Comparison of ENCODE assay signal across 8 cellular contexts in the genomic region with DNA sequence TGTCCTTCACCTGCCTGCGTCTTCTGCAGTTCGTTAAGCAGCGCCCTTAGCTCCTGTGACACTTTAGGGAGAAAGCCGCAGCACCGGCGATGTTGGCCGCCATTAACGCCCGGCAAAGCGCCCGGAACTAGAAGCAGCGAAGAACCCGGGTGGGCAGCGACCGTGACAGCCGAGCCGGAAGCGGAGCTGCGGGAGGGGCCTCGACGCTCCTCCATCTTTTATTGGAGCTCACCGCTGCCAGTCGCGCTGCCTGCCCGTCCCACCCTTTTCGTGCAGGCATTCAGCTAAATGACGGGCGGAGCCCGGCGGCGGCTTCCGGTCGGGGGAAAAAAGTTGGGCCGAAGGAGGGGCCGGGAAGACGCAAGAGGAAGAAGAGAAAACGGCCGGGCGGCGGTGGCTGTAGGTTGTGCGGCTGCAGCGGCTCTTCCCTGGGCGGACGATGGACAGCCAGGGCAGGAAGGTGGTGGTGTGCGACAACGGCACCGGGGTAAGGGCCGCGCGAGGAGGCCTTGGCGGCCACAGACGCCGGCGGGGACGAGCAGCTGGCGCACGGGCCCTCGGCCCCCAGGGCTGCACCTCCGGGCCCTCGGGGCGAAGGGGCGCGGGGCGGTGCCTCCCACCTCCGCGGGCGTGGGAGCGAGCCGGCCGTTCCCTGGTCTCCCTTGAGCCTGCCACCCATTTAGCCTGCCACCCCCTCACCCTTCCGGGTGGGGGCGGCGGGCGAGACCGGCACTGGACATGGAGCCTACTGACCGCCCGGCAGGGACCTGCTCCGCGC. TPM values are rescaled to one million over a fixed set of nuclear protein-coding genes. Genes with fewer than 3 reads are reported as not detected.
DNase-seq lines count a peak whose midpoint lies in the region; ATAC-seq and TF ChIP-seq lines count a peak whose summit lies in the region.

A gene (plus strand): TSS at position 361 of the 778 bp plus-strand sequence. CDS start 79 bp downstream, at position 440.

- no peaks in the 10 kb centered on the region for H3K27me3 Mint-ChIP-seq in activated B cell treated with CpG ODN at 0.5 μM for 24 hours
- peaks cover 9 to 22% (median 14%) of the 10 kb centered on the region in 3 donors for H3K27me3 Mint-ChIP-seq in immature natural killer cell (ENCODE audit: low read depth in 3 of 3)

- CTCF ChIA-PET in activated B cell treated with CpG ODN at 0.5 μM for 24 hours (lab: Charles Lee), result interaction anchor here (0.7 kb wide), 1 partner anchor 413 kb away, joined by 3 read pairs; no protein-coding TSS in a partner anchor

- H3K36me3 Mint-ChIP-seq in activated B cell treated with CpG ODN at 0.5 μM for 24 hours (ENCODE audit: low read depth) (peaks cover 28% of the 10 kb centered on the region), immature natural killer cell (peaks cover 0 to 2% (median 2%) of the 10 kb centered on the region in 3 donors)

- POLR2A ChIA-PET in activated B cell treated with CpG ODN at 0.5 μM for 24 hours (lab: Charles Lee), result interaction anchor here (0.6 to 4.2 kb wide), 55 partner anchors 8 to 1639 kb away, joined by 3 to 79 read pairs (median 4); a partner anchor contains a TSS

- peak within 1 kb of the TSS; percentile 93 to 99 (median 96) for H3K4me3 ChIP-seq in spleen

- no peaks in the 10 kb centered on the region for H3K27me3 ChIP-seq in spleen (replicated peaks in 1 of 7)

- H3K36me3 ChIP-seq in spleen, result peaks cover 0 to 9% (median 0%) of the 10 kb centered on the region in 6 donors

- peaks cover 44 to 58% (median 54%) of the 10 kb centered on the region in 6 donors for H3K4me1 ChIP-seq in spleen

- peak; percentile 90 for ATAC-seq in HG03196 (IDR thresholded peaks at IDR 0.05; ENCODE audit: unreplicated experiment)
- ATAC-seq in activated B cell treated with CpG ODN at 0.5 μM for 24 hours (ENCODE audit: low read depth), result peak; percentile 90

- H3K4me3 Mint-ChIP-seq in activated B cell treated with CpG ODN at 0.5 μM for 24 hours, result peak within 1 kb of the TSS; percentile 99
- peak within 1 kb of the TSS; percentile 98 to 100 (median 99) for H3K4me3 Mint-ChIP-seq in immature natural killer cell

- TF ChIP-seq CTCF in activated B cell treated with CpG ODN at 0.5 μM for 24 hours (IDR thresholded peaks at IDR 0.05) (no peak), spleen (IDR thresholded peaks at IDR 0.05 in 8 of 11, conservative IDR thresholded peaks at IDR 0.05 in 3 of 11) (peak in 2 of 11 experiments; percentile 12 to 15)

- WGBS in spleen, 5 donors, result 0 to 1% (median 0%) methylated on average over 44 to 79 of the region's 79 CpGs

- in situ Hi-C loops in GM18951 (cut with MboI; ENCODE audit: low sequenced_read_pairs, unreplicated experiment), result no loop called here

- peaks cover 45% of the 10 kb centered on the region for H3K4me1 Mint-ChIP-seq in activated B cell treated with CpG ODN at 0.5 μM for 24 hours
- peaks cover 45 to 61% of the 10 kb centered on the region in 2 donors for H3K4me1 Mint-ChIP-seq in immature natural killer cell

- H3K27ac ChIP-seq in caudate nucleus (ENCODE audit: low read depth, low read length) (peak within 1 kb of the TSS; percentile 88), spleen (peak within 1 kb of the TSS; percentile 99 to 100 (median 100))

- no peaks in the 10 kb centered on the region for H3K9me3 ChIP-seq in spleen

- TF ChIP-seq POLR2A in GM18951 (IDR thresholded peaks at IDR 0.05; ENCODE audit: extremely low read depth, insufficient read depth, insufficient read length) (peak; percentile 94), spleen (IDR thresholded peaks at IDR 0.05) (peak; percentile 49 to 69 (median 62))

- no peaks in the 10 kb centered on the region for H3K9me3 Mint-ChIP-seq in activated B cell treated with CpG ODN at 0.5 μM for 24 hours
- H3K9me3 Mint-ChIP-seq in immature natural killer cell, result no peaks in the 10 kb centered on the region

- peak; percentile 97 for DNase-seq in AG08395 (ENCODE audit: low spot score)
- peak; percentile 95 for DNase-seq in NCI-H345 (lab: John Stamatoyannopoulos, UW)
- peak; percentile 88 for DNase-seq in activated B cell treated with CpG ODN at 0.5 μM for 24 hours
- DNase-seq in caudate nucleus (lab: John Stamatoyannopoulos, UW), result peak; percentile 32 to 98 (median 95)
- peak; percentile 93 to 94 (median 94) for DNase-seq in immature natural killer cell
- DNase-seq in spleen, result peak; percentile 99

- peak within 1 kb of the TSS; percentile 100 for H3K27ac Mint-ChIP-seq in activated B cell treated with CpG ODN at 0.5 μM for 24 hours
- peak within 1 kb of the TSS; percentile 94 to 100 (median 99) for H3K27ac Mint-ChIP-seq in immature natural killer cell

- intact Hi-C loops in activated B cell treated with CpG ODN at 0.5 μM for 24 hours (cut with micrococcal nuclease) (loop anchor here (1.0 to 5.0 kb wide), 10 partner anchors 15 to 1640 kb away; a partner anchor contains a TSS), spleen (cut with DNase I; ENCODE audit: low total_unique reads) (no loop called here)

RNA-seq across cellular contexts. Expression of the gene that starts here (rescaled TPM):
- total RNA-seq in activated B cell treated with CpG ODN at 0.5 μM for 24 hours (484 and 493 TPM in 2 replicates), spleen (100 to 1,000 TPM; 172 to 348 (median 338) TPM)
- polyA plus RNA-seq in immature natural killer cell (100 to 1,000 TPM; 292 to 478 (median 422) TPM), spleen (100 to 1,000 TPM; 106 to 146 (median 130) TPM)

Comparison
In these comparisons a context has a peak if more than half of its experiments do, and no peak if none do; other contexts are left out.
1. Peak in every context shown above with its lines: DNase-seq, ATAC-seq, H3K4me3 ChIP-seq and H3K27ac ChIP-seq.